ENCODE assay signal across 24 cellular contexts in genomic region chr10:102791754-102792153, GRCh38. TPM values are rescaled to one million over a fixed set of nuclear protein-coding genes. Genes with fewer than 3 reads are reported as not detected.
A peak's percentile ranks its signal among the peaks of the same experiment; 100 is the strongest.
DNase-seq lines count a peak whose midpoint lies in the region; ATAC-seq and TF ChIP-seq lines count a peak whose summit lies in the region.
"Had no signal": no experiment of that assay in that cellular context is flagged by ENCODE, and none has a peak within 500 bp of the region (broad histone marks: within the 10 kb centered on the region; RNA-seq: fewer than 3 reads in every experiment).

No MANE protein-coding gene starts in this region.

- ATAC-seq in GM18907 (IDR thresholded peaks at IDR 0.05; ENCODE audit: unreplicated experiment) (no peak), left lung (no peak)
- ATAC-seq: esophagus mucosa, PC-3 had no signal

- H3K4me3 Mint-ChIP-seq in activated T-cell treated with anti-CD3 and anti-CD28 coated beads, Interleukin-2, amount 50 U/mL, for 24 hours, result no peak overlapping the region
- H3K4me3 Mint-ChIP-seq in brain, result no peak overlapping the region
- H3K4me3 Mint-ChIP-seq: type B pancreatic cell had no signal

- 61% methylated on average over 2 of the region's 2 CpGs for WGBS in suprapubic skin

- TF ChIP-seq EP300 in suprapubic skin (IDR thresholded peaks at IDR 0.05), result no peak

- H3K9me3 Mint-ChIP-seq in activated T-cell treated with anti-CD3 and anti-CD28 coated beads, Interleukin-2, amount 50 U/mL, for 24 hours, result peaks cover 2% of the 10 kb centered on the region
- H3K9me3 Mint-ChIP-seq in brain, result peaks cover 5 to 14% (median 10%) of the 10 kb centered on the region in 5 experiments
- H3K9me3 Mint-ChIP-seq: type B pancreatic cell had no signal

- no peak for TF ChIP-seq CTCF in brain (conservative IDR thresholded peaks at IDR 0.05)
- no peak for TF ChIP-seq CTCF in suprapubic skin (IDR thresholded peaks at IDR 0.05)
- no peak for TF ChIP-seq CTCF in left lung (IDR thresholded peaks at IDR 0.05)

- no peaks in the 10 kb centered on the region for H3K9me3 ChIP-seq in muscle layer of colon (ENCODE audit: low read length)
- H3K9me3 ChIP-seq in suprapubic skin, result no peaks in the 10 kb centered on the region
- no peaks in the 10 kb centered on the region for H3K9me3 ChIP-seq in left lung
- H3K9me3 ChIP-seq: ovary had no signal

- peaks cover 12% of the 10 kb centered on the region for H3K36me3 Mint-ChIP-seq in activated T-cell treated with anti-CD3 and anti-CD28 coated beads, Interleukin-2, amount 50 U/mL, for 24 hours (ENCODE audit: low read depth)
- H3K36me3 Mint-ChIP-seq in brain, result peaks cover 56% of the 10 kb centered on the region

- no peaks in the 10 kb centered on the region for H3K27me3 ChIP-seq in muscle layer of colon (ENCODE audit: control insufficient read depth in 1 of 2, insufficient read depth in 2 of 2, low read length in 2 of 2)
- no peaks in the 10 kb centered on the region for H3K27me3 ChIP-seq in suprapubic skin
- H3K27me3 ChIP-seq in left lung, result no peaks in the 10 kb centered on the region
- H3K27me3 ChIP-seq: ovary, spleen had no signal

- intact Hi-C loops in left lung (cut with DNase I), result no loop called here

- DNase-seq in activated T-cell treated with anti-CD3 and anti-CD28 coated beads, Interleukin-2, amount 50 U/mL, for 24 hours, result no peak
- DNase-seq in activated T-cell treated with anti-CD3 and anti-CD28 coated beads, Interleukin-2, amount 50 U/mL, for 1 hour, result no peak
- DNase-seq in suprapubic skin (ENCODE audit: low spot score in 2 of 2) (no peak), EL (no peak), left lung (no peak)
- DNase-seq: activated CD4-positive, alpha-beta T cell treated with anti-CD3 and anti-CD28 coated beads, Interleukin-2, amount 50 U/mL, for 4 hours; activated naive CD4-positive, alpha-beta T cell treated with anti-CD3 and anti-CD28 coated beads, Interleukin-2, amount 50 U/mL, for 16 hours; activated T-cell treated with anti-CD3 and anti-CD28 coated beads for 4 hours; DMS153; hippocampal formation; KBM-7; NCI-H526; ovary; PC-3; spleen had no signal

- no peak overlapping the region for H3K9ac ChIP-seq in muscle layer of colon (ENCODE audit: low read length)

- H3K4me3 ChIP-seq in muscle layer of colon (ENCODE audit: low read depth in 1 of 2, low read length in 2 of 2) (no peak overlapping the region), suprapubic skin (no peak overlapping the region), left lung (no peak overlapping the region)
- H3K4me3 ChIP-seq: ovary, spleen had no signal

- H3K4me1 ChIP-seq in muscle layer of colon (ENCODE audit: insufficient read depth, low read length), result peaks cover 59% of the 10 kb centered on the region
- peaks cover 67% of the 10 kb centered on the region for H3K4me1 ChIP-seq in suprapubic skin
- peaks cover 29 to 59% of the 10 kb centered on the region in 2 donors for H3K4me1 ChIP-seq in left lung

- peak overlapping the region; percentile 34 for H3K27ac Mint-ChIP-seq in activated T-cell treated with anti-CD3 and anti-CD28 coated beads, Interleukin-2, amount 50 U/mL, for 24 hours
- H3K27ac Mint-ChIP-seq in brain, result peak overlapping the region in 3 of 5 experiments; percentile 54 to 88 (median 58)
- H3K27ac Mint-ChIP-seq: type B pancreatic cell had no signal

- H3K27ac ChIP-seq in muscle layer of colon (ENCODE audit: low read depth, low read length), result peak overlapping the region; percentile 10
- peak overlapping the region; percentile 57 for H3K27ac ChIP-seq in suprapubic skin
- H3K27ac ChIP-seq in left lung, result no peak overlapping the region
- H3K27ac ChIP-seq: 22Rv1, C4-2B, ovary had no signal

- peaks cover 45% of the 10 kb centered on the region for H3K4me1 Mint-ChIP-seq in activated T-cell treated with anti-CD3 and anti-CD28 coated beads, Interleukin-2, amount 50 U/mL, for 24 hours (ENCODE audit: low read depth)
- H3K4me1 Mint-ChIP-seq in brain, result peaks cover 45% of the 10 kb centered on the region

- no peak for TF ChIP-seq POLR2A in suprapubic skin (IDR thresholded peaks at IDR 0.05)

- no peaks in the 10 kb centered on the region for H3K36me3 ChIP-seq in muscle layer of colon (ENCODE audit: insufficient read depth, low read length)
- no peaks in the 10 kb centered on the region for H3K36me3 ChIP-seq in suprapubic skin
- no peaks in the 10 kb centered on the region for H3K36me3 ChIP-seq in left lung
- H3K36me3 ChIP-seq: ovary had no signal

- H3K27me3 Mint-ChIP-seq in activated T-cell treated with anti-CD3 and anti-CD28 coated beads, Interleukin-2, amount 50 U/mL, for 24 hours, result no peaks in the 10 kb centered on the region
- no peaks in the 10 kb centered on the region for H3K27me3 Mint-ChIP-seq in brain
- H3K27me3 Mint-ChIP-seq: type B pancreatic cell had no signal

RNA-seq across cellular contexts. Expression of gene CYP17A1, which starts 45.5 kb away (rescaled TPM):
- 0.24 TPM for polyA plus RNA-seq in brain (ENCODE audit: insufficient read depth, low read depth, low replicate concordance)
- total RNA-seq in suprapubic skin (not detected), left lung (under 1 TPM; 0.52 to 0.58 TPM)
- total RNA-seq: kidney epithelial cell, mononuclear cell, PC-3 had no signal

RNA-seq across cellular contexts. Expression of gene WBP1L, which starts 48.0 kb away (rescaled TPM):
- polyA plus RNA-seq in brain (ENCODE audit: insufficient read depth, low read depth, low replicate concordance), result 23.8 TPM
- total RNA-seq in suprapubic skin (100 to 1,000 TPM; 103 to 166 (median 125) TPM), left lung (10 to 100 TPM; 48.4 to 49.8 TPM)

Comparison
In these comparisons a context has a peak if more than half of its experiments do, and no peak if none do; other contexts are left out.
1. H3K27ac ChIP-seq: peak in muscle layer of colon (single experiment) and suprapubic skin (single experiment); none in left lung (0 of 2).